In genomic region chr3:144995856-144996255, GRCh38 we compare ENCODE assay signal across 4 cellular contexts.
TF ChIP-seq lines count a peak whose summit lies in the region.

No MANE protein-coding gene starts in this region.

TF ChIP-seq in HepG2, 621 proteins besides CTCF, POLR2A, EP300 and RAD21:
- no peak for TF ChIP-seq CBX1 (IDR thresholded peaks at IDR 0.05; ENCODE audit: low read depth)
- peak; percentile 54 to 75; a peak in 3 of 4 replicates for TF ChIP-seq MAFK (conservative IDR thresholded peaks at IDR 0.05 in 1 of 2, IDR thresholded peaks at IDR 0.05 in 1 of 2; ENCODE audit: low read length in 2 of 2)
- peak; percentile 58 for TF ChIP-seq MAFF (IDR thresholded peaks at IDR 0.05; ENCODE audit: low read depth, low read length)
- TF ChIP-seq ZFAT (CRISPR knock-in tag; conservative IDR thresholded peaks at IDR 0.05): no peak
TF ChIP-seq in HepG2: peak in this region for 2.

TF ChIP-seq in A549, 52 proteins besides CTCF, POLR2A, EP300 and RAD21:
- TF ChIP-seq RNF2 (IDR thresholded peaks at IDR 0.05; ENCODE audit: borderline replicate concordance, low read depth): no peak
- peak; percentile 57 for TF ChIP-seq MAFK (IDR thresholded peaks at IDR 0.05; ENCODE audit: partially characterized antibody)
- TF ChIP-seq, protein P1, sequence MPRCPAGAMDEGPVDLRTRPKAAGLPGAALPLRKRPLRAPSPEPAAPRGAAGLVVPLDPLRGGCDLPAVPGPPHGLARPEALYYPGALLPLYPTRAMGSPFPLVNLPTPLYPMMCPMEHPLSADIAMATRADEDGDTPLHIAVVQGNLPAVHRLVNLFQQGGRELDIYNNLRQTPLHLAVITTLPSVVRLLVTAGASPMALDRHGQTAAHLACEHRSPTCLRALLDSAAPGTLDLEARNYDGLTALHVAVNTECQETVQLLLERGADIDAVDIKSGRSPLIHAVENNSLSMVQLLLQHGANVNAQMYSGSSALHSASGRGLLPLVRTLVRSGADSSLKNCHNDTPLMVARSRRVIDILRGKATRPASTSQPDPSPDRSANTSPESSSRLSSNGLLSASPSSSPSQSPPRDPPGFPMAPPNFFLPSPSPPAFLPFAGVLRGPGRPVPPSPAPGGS (IDR thresholded peaks at IDR 0.05): no peak

TF ChIP-seq in IMR-90, 13 proteins besides CTCF, POLR2A, EP300 and RAD21:
- TF ChIP-seq MAFK (IDR thresholded peaks at IDR 0.05; ENCODE audit: low read depth, low read length): peak; percentile 48; the same call in 1 of the 2 replicates
- no peak for TF ChIP-seq RCOR1 (IDR thresholded peaks at IDR 0.05; ENCODE audit: insufficient replicate concordance, low read length)
TF ChIP-seq in IMR-90: peak in this region for 1.

TF ChIP-seq in K562, 482 proteins besides CTCF, POLR2A, EP300 and RAD21:
- 0 out of 2 replicates have a peak, but pooled peaks have one; percentile 5 for TF ChIP-seq MAFF (IDR thresholded peaks at IDR 0.05; ENCODE audit: low read length)
- 0 out of 2 replicates have a peak, but pooled peaks have one; percentile 39 for TF ChIP-seq C11orf30 (IDR thresholded peaks at IDR 0.05; ENCODE audit: low read depth)
- peak; percentile 65 for TF ChIP-seq ZNF316 (IDR thresholded peaks at IDR 0.05)
- TF ChIP-seq, protein P2, sequence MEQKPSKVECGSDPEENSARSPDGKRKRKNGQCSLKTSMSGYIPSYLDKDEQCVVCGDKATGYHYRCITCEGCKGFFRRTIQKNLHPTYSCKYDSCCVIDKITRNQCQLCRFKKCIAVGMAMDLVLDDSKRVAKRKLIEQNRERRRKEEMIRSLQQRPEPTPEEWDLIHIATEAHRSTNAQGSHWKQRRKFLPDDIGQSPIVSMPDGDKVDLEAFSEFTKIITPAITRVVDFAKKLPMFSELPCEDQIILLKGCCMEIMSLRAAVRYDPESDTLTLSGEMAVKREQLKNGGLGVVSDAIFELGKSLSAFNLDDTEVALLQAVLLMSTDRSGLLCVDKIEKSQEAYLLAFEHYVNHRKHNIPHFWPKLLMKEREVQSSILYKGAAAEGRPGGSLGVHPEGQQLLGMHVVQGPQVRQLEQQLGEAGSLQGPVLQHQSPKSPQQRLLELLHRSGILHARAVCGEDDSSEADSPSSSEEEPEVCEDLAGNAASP (IDR thresholded peaks at IDR 0.05): no peak
